In the genomic region with DNA sequence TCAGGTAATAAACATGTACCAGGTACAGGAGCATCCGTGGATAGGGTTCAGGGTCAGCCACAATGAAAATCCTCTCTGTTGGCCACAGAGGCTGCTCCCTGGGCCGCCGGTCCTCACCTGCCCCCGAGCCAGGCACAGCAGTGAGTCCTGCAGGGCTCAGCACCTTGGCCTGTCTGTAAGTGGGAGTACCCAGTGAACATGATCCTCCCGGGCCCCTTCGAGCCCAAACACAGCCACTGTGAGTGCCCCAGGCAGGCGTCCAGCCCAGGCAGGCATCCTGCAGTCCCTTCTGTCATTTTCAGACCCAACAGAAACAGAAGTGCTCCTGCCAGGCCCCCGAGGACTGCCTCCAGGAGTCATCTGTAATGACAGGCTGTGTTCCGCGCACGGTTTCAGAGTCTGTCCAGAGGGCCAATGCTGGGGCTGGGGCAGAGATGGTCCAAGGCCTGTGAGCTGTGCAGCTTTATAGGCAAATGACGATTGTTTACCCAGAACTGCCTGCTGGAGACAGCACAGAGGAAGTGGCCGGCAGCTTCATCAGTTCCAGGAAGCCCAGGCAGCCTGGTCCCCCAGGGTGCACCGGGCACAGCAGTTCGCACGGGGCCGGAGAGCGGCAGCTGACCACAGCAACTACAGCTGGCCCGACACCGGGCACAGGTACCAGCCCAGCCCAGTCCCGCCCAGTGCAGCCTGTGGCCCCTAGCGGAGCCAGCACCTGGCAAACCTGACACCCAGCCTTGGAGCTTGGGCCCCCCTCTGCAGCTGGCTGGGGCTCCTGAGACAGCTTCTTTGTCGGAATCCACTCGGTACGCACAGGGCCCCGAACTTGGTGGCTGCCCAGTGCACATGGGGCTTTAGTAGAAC, we compare ENCODE assay signal across 8 cellular contexts. TPM values are rescaled to one million over a fixed set of nuclear protein-coding genes. Genes with fewer than 3 reads are reported as not detected.
DNase-seq lines count a peak whose midpoint lies in the region; ATAC-seq, FAIRE-seq and TF ChIP-seq lines count a peak whose summit lies in the region.

No MANE protein-coding gene starts in this region.

- peaks cover 38 to 49% of the 10 kb centered on the region in 2 donors for H3K4me1 Mint-ChIP-seq in effector memory CD8-positive, alpha-beta T cell (ENCODE audit: low read depth in 2 of 2)
- peaks cover 8 to 48% (median 26%) of the 10 kb centered on the region in 4 donors for H3K4me1 Mint-ChIP-seq in naive thymus-derived CD8-positive, alpha-beta T cell

- H3K27ac Mint-ChIP-seq in effector memory CD8-positive, alpha-beta T cell: peak overlapping the region; percentile 96 to 98
- peak overlapping the region in 9 of 10 donors; percentile 56 to 86 (median 78) for H3K27ac Mint-ChIP-seq in naive thymus-derived CD8-positive, alpha-beta T cell

- ATAC-seq in effector memory CD8-positive, alpha-beta T cell (replicated peaks): peak; percentile 9
- ATAC-seq in naive thymus-derived CD8-positive, alpha-beta T cell: peak; percentile 52
- ATAC-seq in HG03460 (IDR thresholded peaks at IDR 0.05; ENCODE audit: unreplicated experiment): no peak
- no peak for ATAC-seq in HG03565 (IDR thresholded peaks at IDR 0.05; ENCODE audit: unreplicated experiment)
- no peak for ATAC-seq in GM19455 (IDR thresholded peaks at IDR 0.05; ENCODE audit: unreplicated experiment)

- FAIRE-seq in GM12892 (lab: Jason Lieb, UNC): no peak

- no peaks in the 10 kb centered on the region for H3K9me3 ChIP-seq in SJSA1 (replicated peaks)

- H3K36me3 ChIP-seq in SJSA1: peaks cover 78% of the 10 kb centered on the region

- H3K9me3 Mint-ChIP-seq in effector memory CD8-positive, alpha-beta T cell: no peaks in the 10 kb centered on the region
- no peaks in the 10 kb centered on the region for H3K9me3 Mint-ChIP-seq in naive thymus-derived CD8-positive, alpha-beta T cell

- H3K4me3 Mint-ChIP-seq in effector memory CD8-positive, alpha-beta T cell: peak overlapping the region; percentile 80 to 90
- H3K4me3 Mint-ChIP-seq in naive thymus-derived CD8-positive, alpha-beta T cell: peak overlapping the region in 9 of 10 donors; percentile 36 to 78 (median 61)

- POLR2A ChIA-PET in naive thymus-derived CD8-positive, alpha-beta T cell (lab: Charles Lee): interaction anchor here (1.2 to 2.3 kb wide), 4 partner anchors 10 to 90 kb away, joined by 4 to 19 read pairs (median 6); a partner anchor contains a TSS

- peak overlapping the region; percentile 56 for H3K27ac ChIP-seq in SJSA1

- TF ChIP-seq POLR2A in GM12892 (IDR thresholded peaks at IDR 0.05; ENCODE audit: low read depth, low read length): no peak

- peak; percentile 61 for DNase-seq in GM12892 (ENCODE audit: insufficient read length)
- DNase-seq in SJSA1 (ENCODE audit: low read depth in 1 of 2, low spot score in 2 of 2): peak in 1 of 2 experiments; percentile 73
- peak in 1 of 3 experiments; percentile 53 for DNase-seq in effector memory CD8-positive, alpha-beta T cell
- peak in 1 of 10 donors; percentile 27 for DNase-seq in naive thymus-derived CD8-positive, alpha-beta T cell
- no peak for DNase-seq in NCI-H345 (lab: John Stamatoyannopoulos, UW)

- peaks cover 94% of the 10 kb centered on the region for H3K4me1 ChIP-seq in SJSA1 (replicated peaks)

- no peaks in the 10 kb centered on the region for H3K27me3 ChIP-seq in SJSA1 (replicated peaks)

- no peak overlapping the region for H3K4me3 ChIP-seq in SJSA1

- no peaks in the 10 kb centered on the region for H3K27me3 Mint-ChIP-seq in effector memory CD8-positive, alpha-beta T cell
- no peaks in the 10 kb centered on the region for H3K27me3 Mint-ChIP-seq in naive thymus-derived CD8-positive, alpha-beta T cell

- peaks cover 100% of the 10 kb centered on the region for H3K36me3 Mint-ChIP-seq in effector memory CD8-positive, alpha-beta T cell (ENCODE audit: insufficient read depth)
- peaks cover 0 to 4% (median under 1%) of the 10 kb centered on the region in 3 donors for H3K36me3 Mint-ChIP-seq in naive thymus-derived CD8-positive, alpha-beta T cell

RNA-seq across cellular contexts. Expression of a gene that starts 13.2 kb away (rescaled TPM):
- polyA plus RNA-seq in GM12892 (2012; ENCODE audit: missing spikeins): 17.1 TPM
- 187 and 238 TPM in 2 replicates for total RNA-seq in SJSA1 (2014; rRNA removed; shearing (Covaris generic))
- total RNA-seq in naive thymus-derived CD8-positive, alpha-beta T cell: 10 to 100 TPM; 18.0 to 20.7 TPM
- 1 to 10 TPM; 2.0 to 3.6 (median 3.2) TPM for polyA plus RNA-seq in naive thymus-derived CD8-positive, alpha-beta T cell

Comparison
In these comparisons a context has a peak if more than half of its experiments do, and no peak if none do; other contexts are left out.
1. ATAC-seq: peak in effector memory CD8-positive, alpha-beta T cell (single experiment) and naive thymus-derived CD8-positive, alpha-beta T cell (2 of 2); none in HG03460 (single experiment), HG03565 (single experiment) and GM19455 (single experiment).